8 cellular contexts compared by ENCODE assay signal in genomic region chr6:143513410-143513809, GRCh38.
A peak's percentile ranks its signal among the peaks of the same experiment; 100 is the strongest.
DNase-seq lines count a peak whose midpoint lies in the region; ATAC-seq and TF ChIP-seq lines count a peak whose summit lies in the region.

No MANE protein-coding gene starts in this region.

- H3K27ac Mint-ChIP-seq in stimulated activated memory B cell treated with anti-CD40 and anti-IgM and Interleukin-4, amounts not matched to agents 10 μg/mL and 1 μg/mL and 100 μg/mL, for 72 hours: no peak overlapping the region

- peak; percentile 16 for DNase-seq in SIG-M5 treated with dmso at 0.1 percent for 504 hours (lab: John Stamatoyannopoulos, UW; ENCODE audit: unreplicated experiment)
- DNase-seq in SIG-M5 (lab: John Stamatoyannopoulos, UW): no peak
- peak; percentile 60 for DNase-seq in KBM-7
- DNase-seq in UCSD-AML1 (lab: John Stamatoyannopoulos, UW; ENCODE audit: unreplicated experiment): peak; percentile 37
- peak; percentile 40 for DNase-seq in epithelial cell of esophagus (ENCODE audit: low read depth)
- DNase-seq in epidermal melanocyte (ENCODE audit: insufficient read length, low spot score): no peak

- no peaks in the 10 kb centered on the region for H3K36me3 Mint-ChIP-seq in stimulated activated memory B cell treated with anti-CD40 and anti-IgM and Interleukin-4, amounts not matched to agents 10 μg/mL and 1 μg/mL and 100 μg/mL, for 72 hours

- no peak for ATAC-seq in stimulated activated memory B cell treated with anti-CD40 and anti-IgM and Interleukin-4, amounts not matched to agents 10 μg/mL and 1 μg/mL and 100 μg/mL, for 72 hours
- ATAC-seq in GM18520 (IDR thresholded peaks at IDR 0.05; ENCODE audit: unreplicated experiment): no peak

- H3K4me1 Mint-ChIP-seq in stimulated activated memory B cell treated with anti-CD40 and anti-IgM and Interleukin-4, amounts not matched to agents 10 μg/mL and 1 μg/mL and 100 μg/mL, for 72 hours: peaks cover 22% of the 10 kb centered on the region

- no peaks in the 10 kb centered on the region for H3K9me3 Mint-ChIP-seq in stimulated activated memory B cell treated with anti-CD40 and anti-IgM and Interleukin-4, amounts not matched to agents 10 μg/mL and 1 μg/mL and 100 μg/mL, for 72 hours

- TF ChIP-seq CTCF in epithelial cell of esophagus (IDR thresholded peaks at IDR 0.05; ENCODE audit: insufficient read depth, low read depth, low read length, missing control alignments): peak; percentile 55

- H3K27me3 Mint-ChIP-seq in stimulated activated memory B cell treated with anti-CD40 and anti-IgM and Interleukin-4, amounts not matched to agents 10 μg/mL and 1 μg/mL and 100 μg/mL, for 72 hours: no peaks in the 10 kb centered on the region

- in situ Hi-C loops in KBM-7 (cut with MboI; ENCODE audit: low pct_unique_long_range_greater_than_20kb, low sequenced_read_pairs): no loop called here

- no peak overlapping the region for H3K4me3 ChIP-seq in epithelial cell of esophagus (ENCODE audit: low read length)

- peak overlapping the region; percentile 17 for H3K4me3 Mint-ChIP-seq in stimulated activated memory B cell treated with anti-CD40 and anti-IgM and Interleukin-4, amounts not matched to agents 10 μg/mL and 1 μg/mL and 100 μg/mL, for 72 hours

Comparison
In these comparisons a context has a peak if more than half of its experiments do, and no peak if none do; other contexts are left out.
1. DNase-seq: peak in SIG-M5 treated with dmso at 0.1 percent for 504 hours (single experiment), KBM-7 (single experiment), UCSD-AML1 (single experiment) and epithelial cell of esophagus (single experiment); none in SIG-M5 (single experiment) and epidermal melanocyte (single experiment).